ENCODE assay signal across 8 cellular contexts in genomic region chr21:45439171-45439872, GRCh38. TPM values are rescaled to one million over a fixed set of nuclear protein-coding genes. Genes with fewer than 3 reads are reported as not detected.
A peak's percentile ranks its signal among the peaks of the same experiment; 100 is the strongest.
DNase-seq lines count a peak whose midpoint lies in the region; ATAC-seq and TF ChIP-seq lines count a peak whose summit lies in the region.

No MANE protein-coding gene starts in this region.

- peak; percentile 44 for DNase-seq in DMS53 treated with DMSO at 0.1 percent for 48 hours (lab: John Stamatoyannopoulos, UW; ENCODE audit: unreplicated experiment)
- peak; percentile 65 for DNase-seq in OCI-LY7 (ENCODE audit: low spot score)
- peak; percentile 81 for DNase-seq in activated T-cell treated with anti-CD3 and anti-CD28 coated beads for 4 hours
- peak; percentile 80 for DNase-seq in epithelial cell of proximal tubule (ENCODE audit: low read depth)
- peak; percentile 57 to 78 for DNase-seq in stimulated activated CD8-positive, alpha-beta memory T cell treated with anti-CD3 and anti-CD28 coated beads, Interleukin-4, amount 100 ng/mL, for 4 hours (ENCODE audit: low read depth in 2 of 2, low spot score in 1 of 2)

- ATAC-seq in HG03196 (IDR thresholded peaks at IDR 0.05; ENCODE audit: unreplicated experiment) (peak; percentile 55), HG03469 (IDR thresholded peaks at IDR 0.05; ENCODE audit: unreplicated experiment) (no peak)

- no peak overlapping the region for H3K4me2 ChIP-seq in OCI-LY7 (ENCODE audit: low read length)

- no peaks in the 10 kb centered on the region for H3K27me3 ChIP-seq in muscle layer of colon (ENCODE audit: control insufficient read depth in 1 of 2, insufficient read depth in 2 of 2, low read length in 2 of 2)

- H2AFZ ChIP-seq in OCI-LY7 (ENCODE audit: low read length) = no peak overlapping the region

- no peaks in the 10 kb centered on the region for H4K20me1 ChIP-seq in OCI-LY7 (ENCODE audit: insufficient read depth, low read length)

- H3K9me2 ChIP-seq in OCI-LY7 (ENCODE audit: insufficient read depth, low read length) = no peaks in the 10 kb centered on the region

- no peaks in the 10 kb centered on the region for H3K4me1 ChIP-seq in OCI-LY7 (ENCODE audit: insufficient read depth, low read length, poor library complexity, severe bottlenecking)
- H3K4me1 ChIP-seq in muscle layer of colon (ENCODE audit: insufficient read depth, low read length) = peaks cover 13% of the 10 kb centered on the region

- H3K36me3 ChIP-seq in OCI-LY7 (ENCODE audit: insufficient read depth, low read length) (no peaks in the 10 kb centered on the region), muscle layer of colon (ENCODE audit: insufficient read depth, low read length) (no peaks in the 10 kb centered on the region)

- H3K4me3 ChIP-seq in OCI-LY7 (ENCODE audit: low read depth, low read length, poor library complexity, severe bottlenecking) (no peak overlapping the region), epithelial cell of proximal tubule (ENCODE audit: low read depth, low read length) (peak overlapping the region; percentile 27), muscle layer of colon (ENCODE audit: low read depth in 1 of 2, low read length in 2 of 2) (peak overlapping the region; percentile 10 to 34)

- BruUV-seq in OCI-LY7 (replicated peaks; lab: Mats Ljungman, UMichigan) = no TSS peak

- H3K9me3 ChIP-seq in OCI-LY7 (ENCODE audit: low read length) = no peaks in the 10 kb centered on the region
- H3K9me3 ChIP-seq in muscle layer of colon (ENCODE audit: low read length) = no peaks in the 10 kb centered on the region

- TF ChIP-seq CTCF in OCI-LY7 (conservative IDR thresholded peaks at IDR 0.05; ENCODE audit: low read length) = peak; percentile 82
- TF ChIP-seq CTCF in epithelial cell of proximal tubule (conservative IDR thresholded peaks at IDR 0.05; ENCODE audit: low read depth, low read length) = peak; percentile 87

- H3K27ac ChIP-seq in OCI-LY7 (ENCODE audit: low read depth, low read length, poor library complexity, severe bottlenecking) (no peak overlapping the region), muscle layer of colon (ENCODE audit: low read depth, low read length) (peak overlapping the region; percentile 73)

- intact Hi-C loops in OCI-LY7 (cut with micrococcal nuclease; ENCODE audit: unreplicated experiment) = loop anchor here (1.0 kb wide), 2 partner anchors 147 to 299 kb away; no protein-coding TSS in a partner anchor

- no peaks in the 10 kb centered on the region for H3K79me2 ChIP-seq in OCI-LY7 (ENCODE audit: insufficient read depth, low read depth, low read length)

- H3K9ac ChIP-seq in muscle layer of colon (ENCODE audit: low read length) = no peak overlapping the region

- POLR2A ChIA-PET in OCI-LY7 (lab: Charles Lee) = no interaction called here

- CTCF ChIA-PET in OCI-LY7 (lab: Charles Lee; ENCODE audit: unreplicated experiment) = no interaction called here

RNA-seq across cellular contexts. Expression of gene COL18A1, which starts 34.4 kb away (rescaled TPM):
- total RNA-seq in OCI-LY7 (2014; rRNA removed; shearing (Covaris generic)) = 4.9 and 7.4 TPM in 2 replicates
- total RNA-seq in OCI-LY7 (2022) (0.18 and 0.23 TPM in 2 replicates), epithelial cell of proximal tubule (346 and 535 TPM in 2 replicates)

Comparison
In these comparisons a context has a peak if more than half of its experiments do, and no peak if none do; other contexts are left out.
1. RNA of gene COL18A1, which starts 34.4 kb away (total RNA-seq): 346 to 535 TPM in epithelial cell of proximal tubule; 0.18 to 7.4 TPM in OCI-LY7; every median in the first group is over 10 times any median in the second.
2. Peak in every context shown above with its lines, with median percentiles within 50 percentile points of each other: DNase-seq.